16 cellular contexts compared by ENCODE assay signal in the genomic region with DNA sequence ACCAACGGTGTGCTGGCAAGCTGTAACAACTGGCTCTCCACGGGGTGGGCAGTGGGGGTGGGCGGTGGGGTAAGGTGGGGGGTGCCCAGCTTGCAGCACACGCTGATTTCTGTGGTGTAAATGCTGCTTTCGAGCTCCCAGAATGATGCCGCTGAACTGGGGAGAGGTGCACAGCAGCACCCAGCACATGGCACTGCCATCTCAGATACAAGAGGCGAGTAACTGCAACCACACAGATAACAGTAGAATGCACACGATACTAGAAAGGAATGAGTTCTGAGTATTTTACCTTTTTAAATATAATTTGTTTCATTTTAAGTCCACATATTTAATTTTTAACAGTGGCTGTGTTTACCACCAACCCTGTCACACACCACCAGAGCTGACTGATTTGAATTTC.
A peak's percentile ranks its signal among the peaks of the same experiment; 100 is the strongest.
DNase-seq lines count a peak whose midpoint lies in the region; ATAC-seq and TF ChIP-seq lines count a peak whose summit lies in the region.
"Had no signal": no experiment of that assay in that cellular context is flagged by ENCODE, and none has a peak within 500 bp of the region (broad histone marks: within the 10 kb centered on the region; RNA-seq: fewer than 3 reads in every experiment).

No MANE protein-coding gene starts in this region.

- H3K36me3 ChIP-seq in CD8-positive, alpha-beta memory T cell (ENCODE audit: insufficient read depth, low read length) = peaks cover 42% of the 10 kb centered on the region
- H3K36me3 ChIP-seq in body of pancreas (replicated peaks in 1 of 2; ENCODE audit: insufficient read depth in 1 of 2, low read depth in 2 of 2) = no peaks in the 10 kb centered on the region
- H3K36me3 ChIP-seq: Peyer's patch had no signal

- peaks cover 87% of the 10 kb centered on the region for H3K4me1 Mint-ChIP-seq in activated CD4-positive, alpha-beta T cell treated with anti-CD3 and anti-CD28 coated beads for 36 hours
- peaks cover 89 to 99% (median 94%) of the 10 kb centered on the region in 3 donors for H3K4me1 Mint-ChIP-seq in CD8-positive, alpha-beta memory T cell
- peaks cover 97% of the 10 kb centered on the region for H3K4me1 Mint-ChIP-seq in activated CD8-positive, alpha-beta T cell treated with anti-CD3 and anti-CD28 coated beads, Interleukin-2, amount 10 ng/mL, durations not matched to agents 7 days and 5 days (ENCODE audit: low read depth)
- peaks cover 62 to 98% (median 90%) of the 10 kb centered on the region in 4 donors for H3K4me1 Mint-ChIP-seq in naive thymus-derived CD8-positive, alpha-beta T cell
- peaks cover 35% of the 10 kb centered on the region for H3K4me1 Mint-ChIP-seq in type B pancreatic cell (ENCODE audit: unreplicated experiment)

- peaks cover 7% of the 10 kb centered on the region for H3K9me3 Mint-ChIP-seq in activated CD4-positive, alpha-beta T cell treated with anti-CD3 and anti-CD28 coated beads for 36 hours (ENCODE audit: low read depth)
- H3K9me3 Mint-ChIP-seq in CD8-positive, alpha-beta memory T cell = peaks cover 0 to 4% (median 0%) of the 10 kb centered on the region in 5 donors
- no peaks in the 10 kb centered on the region for H3K9me3 Mint-ChIP-seq in activated CD8-positive, alpha-beta T cell treated with anti-CD3 and anti-CD28 coated beads, Interleukin-2, amount 10 ng/mL, durations not matched to agents 7 days and 5 days (ENCODE audit: insufficient read depth)
- H3K9me3 Mint-ChIP-seq in naive thymus-derived CD8-positive, alpha-beta T cell = peaks cover 0 to 8% (median 4%) of the 10 kb centered on the region in 9 donors
- peaks cover 5% of the 10 kb centered on the region for H3K9me3 Mint-ChIP-seq in type B pancreatic cell

- WGBS in lower leg skin, 2 donors = 86 to 88% methylated on average over 8 of the region's 8 CpGs
- 81 to 94% methylated on average over 7 to 8 of the region's 8 CpGs for WGBS in body of pancreas, 2 donors

- ATAC-seq in activated CD4-positive, alpha-beta T cell treated with anti-CD3 and anti-CD28 coated beads for 36 hours = peak; percentile 34
- no peak for ATAC-seq in activated CD8-positive, alpha-beta T cell treated with anti-CD3 and anti-CD28 coated beads, Interleukin-2, amount 10 ng/mL, durations not matched to agents 7 days and 5 days
- ATAC-seq in naive thymus-derived CD8-positive, alpha-beta T cell = no peak
- no peak for ATAC-seq in body of pancreas
- ATAC-seq: heart right ventricle, lower lobe of right lung had no signal

- no peaks in the 10 kb centered on the region for H3K27me3 ChIP-seq in CD8-positive, alpha-beta memory T cell (ENCODE audit: insufficient read depth, low read length, poor library complexity, severe bottlenecking)
- no peaks in the 10 kb centered on the region for H3K27me3 ChIP-seq in body of pancreas
- H3K27me3 ChIP-seq: heart right ventricle, Peyer's patch had no signal

- intact Hi-C loops in activated CD4-positive, alpha-beta T cell treated with anti-CD3 and anti-CD28 coated beads for 36 hours (cut with DNase I, micrococcal nuclease) = loop anchor here (1.0 to 5.0 kb wide), 11 partner anchors 10 to 572 kb away; no protein-coding TSS in a partner anchor
- intact Hi-C loops in lower leg skin (cut with DNase I; ENCODE audit: low total_unique reads) = loop anchor here (10.0 kb wide), 1 partner anchor 55 kb away; no protein-coding TSS in a partner anchor
- intact Hi-C loops in body of pancreas (cut with DNase I) = no loop called here

- H3K4me3 ChIP-seq in CD8-positive, alpha-beta memory T cell (ENCODE audit: low read length) = no peak overlapping the region
- no peak overlapping the region for H3K4me3 ChIP-seq in lower leg skin (ENCODE audit: low read depth, poor library complexity, severe bottlenecking)
- no peak overlapping the region for H3K4me3 ChIP-seq in body of pancreas
- H3K4me3 ChIP-seq: heart right ventricle, lower lobe of right lung, Peyer's patch, smooth muscle cell had no signal

- CTCF ChIA-PET in activated CD4-positive, alpha-beta T cell treated with anti-CD3 and anti-CD28 coated beads for 36 hours (lab: Charles Lee) = interaction anchor here (0.6 to 2.6 kb wide), 25 partner anchors 9 to 348 kb away, joined by 3 to 39 read pairs (median 3); no protein-coding TSS in a partner anchor
- CTCF ChIA-PET in CD8-positive, alpha-beta memory T cell (lab: Charles Lee) = interaction anchor here (1.0 to 2.8 kb wide), 6 partner anchors 16 to 139 kb away, joined by 3 to 13 read pairs (median 4); no protein-coding TSS in a partner anchor
- CTCF ChIA-PET in activated CD8-positive, alpha-beta T cell treated with anti-CD3 and anti-CD28 coated beads, Interleukin-2, amount 10 ng/mL, durations not matched to agents 7 days and 5 days (lab: Charles Lee) = interaction anchor here (0.8 to 2.8 kb wide), 8 partner anchors 14 to 139 kb away, joined by 3 to 14 read pairs (median 6); no protein-coding TSS in a partner anchor

- peak overlapping the region; percentile 92 for H3K27ac Mint-ChIP-seq in activated CD4-positive, alpha-beta T cell treated with anti-CD3 and anti-CD28 coated beads for 36 hours
- H3K27ac Mint-ChIP-seq in CD8-positive, alpha-beta memory T cell = peak overlapping the region; percentile 76 to 96 (median 90)
- H3K27ac Mint-ChIP-seq in activated CD8-positive, alpha-beta T cell treated with anti-CD3 and anti-CD28 coated beads, Interleukin-2, amount 10 ng/mL, durations not matched to agents 7 days and 5 days = peak overlapping the region; percentile 78
- H3K27ac Mint-ChIP-seq in naive thymus-derived CD8-positive, alpha-beta T cell = peak overlapping the region in 8 of 10 donors; percentile 12 to 92 (median 74)
- H3K27ac Mint-ChIP-seq in type B pancreatic cell = no peak overlapping the region

- H3K27ac ChIP-seq in CD8-positive, alpha-beta memory T cell (ENCODE audit: low read depth, low read length) = no peak overlapping the region
- no peak overlapping the region for H3K27ac ChIP-seq in body of pancreas
- H3K27ac ChIP-seq: C4-2B, KMS-11, lower lobe of right lung had no signal

- TF ChIP-seq CTCF in lower leg skin (IDR thresholded peaks at IDR 0.05) (no peak), body of pancreas (IDR thresholded peaks at IDR 0.05) (no peak), type B pancreatic cell (conservative IDR thresholded peaks at IDR 0.05) (no peak)

- H3K36me3 Mint-ChIP-seq in activated CD4-positive, alpha-beta T cell treated with anti-CD3 and anti-CD28 coated beads for 36 hours (ENCODE audit: low read depth) = peaks cover 84% of the 10 kb centered on the region
- H3K36me3 Mint-ChIP-seq in CD8-positive, alpha-beta memory T cell = peaks cover 5 to 88% (median 15%) of the 10 kb centered on the region in 3 donors
- H3K36me3 Mint-ChIP-seq in activated CD8-positive, alpha-beta T cell treated with anti-CD3 and anti-CD28 coated beads, Interleukin-2, amount 10 ng/mL, durations not matched to agents 7 days and 5 days (ENCODE audit: low read depth) = peaks cover 92% of the 10 kb centered on the region
- peaks cover 5 to 87% (median 21%) of the 10 kb centered on the region in 3 donors for H3K36me3 Mint-ChIP-seq in naive thymus-derived CD8-positive, alpha-beta T cell
- peaks cover 17% of the 10 kb centered on the region for H3K36me3 Mint-ChIP-seq in type B pancreatic cell

- H3K4me1 ChIP-seq in CD8-positive, alpha-beta memory T cell (ENCODE audit: insufficient read depth, low read length) = peaks cover 93% of the 10 kb centered on the region
- no peaks in the 10 kb centered on the region for H3K4me1 ChIP-seq in body of pancreas

- peak overlapping the region; percentile 50 for H3K4me3 Mint-ChIP-seq in activated CD4-positive, alpha-beta T cell treated with anti-CD3 and anti-CD28 coated beads for 36 hours
- H3K4me3 Mint-ChIP-seq in CD8-positive, alpha-beta memory T cell = peak overlapping the region in 6 of 7 donors; percentile 40 to 93 (median 80)
- H3K4me3 Mint-ChIP-seq in activated CD8-positive, alpha-beta T cell treated with anti-CD3 and anti-CD28 coated beads, Interleukin-2, amount 10 ng/mL, durations not matched to agents 7 days and 5 days = peak overlapping the region; percentile 2
- peak overlapping the region in 8 of 10 donors; percentile 2 to 69 (median 50) for H3K4me3 Mint-ChIP-seq in naive thymus-derived CD8-positive, alpha-beta T cell
- H3K4me3 Mint-ChIP-seq in type B pancreatic cell = no peak overlapping the region

- DNase-seq in activated CD4-positive, alpha-beta T cell treated with anti-CD3 and anti-CD28 coated beads for 36 hours = peak; percentile 50
- no peak for DNase-seq in activated CD4-positive, alpha-beta T cell treated with anti-CD3 and anti-CD28 coated beads, Interleukin-2, amount 50 U/mL, for 1 hour
- no peak for DNase-seq in CD8-positive, alpha-beta memory T cell
- DNase-seq in activated CD8-positive, alpha-beta T cell treated with anti-CD3 and anti-CD28 coated beads, Interleukin-2, amount 10 ng/mL, durations not matched to agents 7 days and 5 days = no peak
- no peak for DNase-seq in naive thymus-derived CD8-positive, alpha-beta T cell
- DNase-seq in lower leg skin (ENCODE audit: low spot score in 2 of 2) (no peak), body of pancreas (no peak), type B pancreatic cell (ENCODE audit: extremely low spot score, unreplicated experiment) (no peak)
- DNase-seq: heart right ventricle, lower lobe of right lung, NCI-H1092 treated with DMSO at 0.1 percent for 48 hours, Peyer's patch, SK-N-SH had no signal

- no peak for TF ChIP-seq POLR2A in lower leg skin (IDR thresholded peaks at IDR 0.05)
- no peak for TF ChIP-seq POLR2A in body of pancreas (IDR thresholded peaks at IDR 0.05)

- POLR2A ChIA-PET in activated CD4-positive, alpha-beta T cell treated with anti-CD3 and anti-CD28 coated beads for 36 hours (lab: Charles Lee) = interaction anchor here (0.5 to 1.7 kb wide), 12 partner anchors 9 to 168 kb away, joined by 3 to 15 read pairs (median 4); no protein-coding TSS in a partner anchor
- POLR2A ChIA-PET in CD8-positive, alpha-beta memory T cell (lab: Charles Lee) = no interaction called here
- POLR2A ChIA-PET in activated CD8-positive, alpha-beta T cell treated with anti-CD3 and anti-CD28 coated beads, Interleukin-2, amount 10 ng/mL, durations not matched to agents 7 days and 5 days (lab: Charles Lee) = interaction anchor here (0.6 to 1.1 kb wide), 3 partner anchors 11 to 13 kb away, joined by 3 to 4 read pairs (median 4); no protein-coding TSS in a partner anchor
- POLR2A ChIA-PET in naive thymus-derived CD8-positive, alpha-beta T cell (lab: Charles Lee) = interaction anchor here (0.7 to 3.1 kb wide), 7 partner anchors 9 to 139 kb away, joined by 3 to 14 read pairs (median 6); no protein-coding TSS in a partner anchor

- H3K9me3 ChIP-seq in CD8-positive, alpha-beta memory T cell (ENCODE audit: low read length) = no peaks in the 10 kb centered on the region
- H3K9me3 ChIP-seq in body of pancreas = no peaks in the 10 kb centered on the region
- H3K9me3 ChIP-seq: lower lobe of right lung, SK-N-SH had no signal

- no peaks in the 10 kb centered on the region for H3K27me3 Mint-ChIP-seq in activated CD4-positive, alpha-beta T cell treated with anti-CD3 and anti-CD28 coated beads for 36 hours
- peaks cover 0 to 2% of the 10 kb centered on the region in 2 donors for H3K27me3 Mint-ChIP-seq in CD8-positive, alpha-beta memory T cell
- H3K27me3 Mint-ChIP-seq in activated CD8-positive, alpha-beta T cell treated with anti-CD3 and anti-CD28 coated beads, Interleukin-2, amount 10 ng/mL, durations not matched to agents 7 days and 5 days (ENCODE audit: low read depth) = no peaks in the 10 kb centered on the region
- no peaks in the 10 kb centered on the region for H3K27me3 Mint-ChIP-seq in naive thymus-derived CD8-positive, alpha-beta T cell
- no peaks in the 10 kb centered on the region for H3K27me3 Mint-ChIP-seq in type B pancreatic cell
